Comparison of ENCODE assay signal across 20 cellular contexts in genomic region chr3:125214738-125215137, GRCh38. TPM values are rescaled to one million over a fixed set of nuclear protein-coding genes. Genes with fewer than 3 reads are reported as not detected.
DNase-seq lines count a peak whose midpoint lies in the region; ATAC-seq, FAIRE-seq and TF ChIP-seq lines count a peak whose summit lies in the region.
"Had no signal": no experiment of that assay in that cellular context is flagged by ENCODE, and none has a peak within 500 bp of the region (broad histone marks: within the 10 kb centered on the region; RNA-seq: fewer than 3 reads in every experiment).

No MANE protein-coding gene starts in this region.

- POLR2A ChIA-PET in activated CD4-positive, alpha-beta T cell treated with anti-CD3 and anti-CD28 coated beads for 36 hours (lab: Charles Lee): no interaction called here
- POLR2A ChIA-PET in RWPE1 (lab: Yijun Ruan, JAX; ENCODE audit: low non-redundant PET): no interaction called here

- DNase-seq in activated CD4-positive, alpha-beta T cell treated with anti-CD3 and anti-CD28 coated beads for 36 hours: no peak
- DNase-seq in activated CD4-positive, alpha-beta T cell treated with anti-CD3 and anti-CD28 coated beads for 48 hours: no peak
- DNase-seq in GM19239 (ENCODE audit: insufficient read length, low spot score) (no peak), immature natural killer cell (peak; percentile 15 to 40 (median 26)), cortex of kidney (lab: John Stamatoyannopoulos, UW) (no peak), RWPE1 (ENCODE audit: low spot score) (no peak)
- no peak for DNase-seq in T-helper 2 cell treated with Interferon-gamma antibody and Interleukin-4, amounts not matched to agents 5 μg/mL and 100 μg/mL, for 36 hours (ENCODE audit: low spot score)
- DNase-seq: activated naive CD4-positive, alpha-beta T cell treated with anti-CD3 and anti-CD28 coated beads, Interleukin-2, amount 50 U/mL, for 16 hours; CD4-positive, alpha-beta T cell; effector memory CD4-positive, alpha-beta T cell; HCEC 1CT; left lung; mucosa of descending colon; NCI-H1694; NCI-H446 treated with DMSO at 0.1 percent for 48 hours; substantia nigra had no signal

- H3K36me3 Mint-ChIP-seq in activated CD4-positive, alpha-beta T cell treated with anti-CD3 and anti-CD28 coated beads for 36 hours (ENCODE audit: low read depth): no peaks in the 10 kb centered on the region
- no peaks in the 10 kb centered on the region for H3K36me3 Mint-ChIP-seq in T-helper 2 cell treated with Interferon-gamma antibody and Interleukin-4, amounts not matched to agents 5 μg/mL and 100 μg/mL, for 36 hours (ENCODE audit: low read depth)
- no peaks in the 10 kb centered on the region for H3K36me3 Mint-ChIP-seq in immature natural killer cell

- intact Hi-C loops in activated CD4-positive, alpha-beta T cell treated with anti-CD3 and anti-CD28 coated beads for 36 hours (cut with DNase I, micrococcal nuclease): loop anchor here in 1 of 2 experiments (5.0 kb wide), 1 partner anchor 373 kb away; no protein-coding TSS in a partner anchor

- CTCF ChIA-PET in activated CD4-positive, alpha-beta T cell treated with anti-CD3 and anti-CD28 coated beads for 36 hours (lab: Charles Lee): interaction anchor here (0.6 kb wide), 1 partner anchor 562 kb away, joined by 3 read pairs; no protein-coding TSS in a partner anchor
- CTCF ChIA-PET in RWPE1 (lab: Yijun Ruan, JAX): no interaction called here

- H3K4me1 Mint-ChIP-seq in activated CD4-positive, alpha-beta T cell treated with anti-CD3 and anti-CD28 coated beads for 36 hours: peaks cover 7% of the 10 kb centered on the region
- peaks cover 9% of the 10 kb centered on the region for H3K4me1 Mint-ChIP-seq in T-helper 2 cell treated with Interferon-gamma antibody and Interleukin-4, amounts not matched to agents 5 μg/mL and 100 μg/mL, for 36 hours (ENCODE audit: low read depth)
- H3K4me1 Mint-ChIP-seq in immature natural killer cell: peaks cover 20 to 27% of the 10 kb centered on the region in 2 donors

- peaks cover 38% of the 10 kb centered on the region for H3K27me3 Mint-ChIP-seq in activated CD4-positive, alpha-beta T cell treated with anti-CD3 and anti-CD28 coated beads for 36 hours
- peaks cover 43% of the 10 kb centered on the region for H3K27me3 Mint-ChIP-seq in T-helper 2 cell treated with Interferon-gamma antibody and Interleukin-4, amounts not matched to agents 5 μg/mL and 100 μg/mL, for 36 hours (ENCODE audit: low read depth)
- peaks cover 4 to 13% (median 12%) of the 10 kb centered on the region in 3 donors for H3K27me3 Mint-ChIP-seq in immature natural killer cell (ENCODE audit: low read depth in 3 of 3)

- no peak overlapping the region for H3K4me3 Mint-ChIP-seq in activated CD4-positive, alpha-beta T cell treated with anti-CD3 and anti-CD28 coated beads for 36 hours
- no peak overlapping the region for H3K4me3 Mint-ChIP-seq in T-helper 2 cell treated with Interferon-gamma antibody and Interleukin-4, amounts not matched to agents 5 μg/mL and 100 μg/mL, for 36 hours
- H3K4me3 Mint-ChIP-seq in immature natural killer cell: peak overlapping the region; percentile 9 to 74 (median 56)
- H3K4me3 Mint-ChIP-seq: CD4-positive, alpha-beta T cell had no signal

- peak; percentile 83 for ATAC-seq in activated CD4-positive, alpha-beta T cell treated with anti-CD3 and anti-CD28 coated beads for 36 hours
- ATAC-seq in HG03342 (IDR thresholded peaks at IDR 0.05; ENCODE audit: unreplicated experiment): no peak
- ATAC-seq: left lung, mucosa of descending colon, sciatic nerve had no signal

- FAIRE-seq in GM19239 (lab: Jason Lieb, UNC): peak; percentile 69

- TF ChIP-seq CTCF in RWPE1 (conservative IDR thresholded peaks at IDR 0.05; ENCODE audit: low read depth): no peak

- H3K9me3 Mint-ChIP-seq in activated CD4-positive, alpha-beta T cell treated with anti-CD3 and anti-CD28 coated beads for 36 hours (ENCODE audit: low read depth): no peaks in the 10 kb centered on the region
- no peaks in the 10 kb centered on the region for H3K9me3 Mint-ChIP-seq in T-helper 2 cell treated with Interferon-gamma antibody and Interleukin-4, amounts not matched to agents 5 μg/mL and 100 μg/mL, for 36 hours
- H3K9me3 Mint-ChIP-seq in immature natural killer cell: no peaks in the 10 kb centered on the region
- H3K9me3 Mint-ChIP-seq: CD4-positive, alpha-beta T cell had no signal

- no peak overlapping the region for H3K27ac ChIP-seq in RWPE1
- H3K27ac ChIP-seq: cardiac muscle cell, left lung, VCaP had no signal

- H3K27ac Mint-ChIP-seq in activated CD4-positive, alpha-beta T cell treated with anti-CD3 and anti-CD28 coated beads for 36 hours: no peak overlapping the region
- H3K27ac Mint-ChIP-seq in T-helper 2 cell treated with Interferon-gamma antibody and Interleukin-4, amounts not matched to agents 5 μg/mL and 100 μg/mL, for 36 hours: peak overlapping the region; percentile 2
- peak overlapping the region in 1 of 6 donors; percentile 6 for H3K27ac Mint-ChIP-seq in immature natural killer cell
- H3K27ac Mint-ChIP-seq: CD4-positive, alpha-beta T cell had no signal

RNA-seq across cellular contexts. Expression of gene SLC12A8, which starts 2.2 kb away (rescaled TPM):
- under 1 TPM; 0.26 to 0.39 TPM for total RNA-seq in activated CD4-positive, alpha-beta T cell treated with anti-CD3 and anti-CD28 coated beads for 36 hours
- 1 to 10 TPM in 1 of 3 donors, under 1 TPM in 1, not detected in 1; 0.43 to 2.8 TPM for polyA plus RNA-seq in immature natural killer cell

Comparison
In these comparisons a context has a peak if more than half of its experiments do, and no peak if none do; other contexts are left out.
1. DNase-seq: peak in immature natural killer cell (3 of 3); none in activated CD4-positive, alpha-beta T cell treated with anti-CD3 and anti-CD28 coated beads for 36 hours (single experiment), activated CD4-positive, alpha-beta T cell treated with anti-CD3 and anti-CD28 coated beads for 48 hours (single experiment), GM19239 (single experiment), T-helper 2 cell treated with Interferon-gamma antibody and Interleukin-4, amounts not matched to agents 5 μg/mL and 100 μg/mL, for 36 hours (single experiment), cortex of kidney (single experiment) and RWPE1 (single experiment).
2. H3K4me3 Mint-ChIP-seq: peak in immature natural killer cell (5 of 5); none in activated CD4-positive, alpha-beta T cell treated with anti-CD3 and anti-CD28 coated beads for 36 hours (single experiment) and T-helper 2 cell treated with Interferon-gamma antibody and Interleukin-4, amounts not matched to agents 5 μg/mL and 100 μg/mL, for 36 hours (single experiment).